ENCODE assay signal across 11 cellular contexts in the genomic region with DNA sequence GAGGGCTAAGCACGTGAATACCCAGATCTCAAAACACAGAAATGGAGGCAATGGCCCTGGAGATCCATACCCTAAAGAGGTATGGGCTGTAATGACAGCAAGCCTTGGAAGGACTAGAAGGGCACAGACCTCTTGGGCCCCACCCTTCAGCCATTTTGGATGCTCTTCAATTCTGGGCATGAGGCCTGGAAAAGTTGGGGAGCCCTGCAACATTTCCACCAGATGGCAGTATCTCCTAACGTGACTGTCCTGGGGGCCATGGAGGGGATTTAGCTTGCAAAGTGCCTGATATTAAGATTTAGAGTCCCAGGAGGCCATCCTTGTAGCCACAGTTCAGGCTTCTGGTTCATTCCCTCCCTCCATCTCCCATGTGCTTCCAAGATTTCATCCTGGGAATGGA. TPM values are rescaled to one million over a fixed set of nuclear protein-coding genes. Genes with fewer than 3 reads are reported as not detected.
DNase-seq lines count a peak whose midpoint lies in the region; ATAC-seq and TF ChIP-seq lines count a peak whose summit lies in the region.
"Had no signal": no experiment of that assay in that cellular context is flagged by ENCODE, and none has a peak within 500 bp of the region (broad histone marks: within the 10 kb centered on the region; RNA-seq: fewer than 3 reads in every experiment).

No MANE protein-coding gene starts in this region.

- no peak overlapping the region for H3K14ac ChIP-seq in IMR-90 (replicated peaks; ENCODE audit: low read depth, low read length)

- no peaks in the 10 kb centered on the region for H3K4me1 ChIP-seq in IMR-90 (ENCODE audit: control insufficient read depth, insufficient read depth, low read length)

- POLR2A ChIA-PET in IMR-90 (lab: Charles Lee; ENCODE audit: unreplicated experiment) (no interaction called here), T-cell (lab: Charles Lee) (no interaction called here)

- no peak overlapping the region for H3K27ac ChIP-seq in IMR-90 (ENCODE audit: insufficient read depth, low read length)
- H3K27ac ChIP-seq: KMS-11 had no signal

- no peak overlapping the region for H3K18ac ChIP-seq in IMR-90 (ENCODE audit: low read depth, low read length)

- H3K4me3 Mint-ChIP-seq in nephron progenitor cell (no peak overlapping the region), T-cell (no peak overlapping the region)
- H3K4me3 Mint-ChIP-seq: activated naive CD4-positive, alpha-beta T cell treated with anti-CD3 and anti-CD28 coated beads, Interleukin-2, amount 50 U/mL, for 24 hours; memory B cell had no signal

- intact Hi-C loops in IMR-90 (cut with micrococcal nuclease): no loop called here

- no peak overlapping the region for H2BK120ac ChIP-seq in IMR-90 (ENCODE audit: low read depth, low read length)

- H4K8ac ChIP-seq in IMR-90 (ENCODE audit: low read depth in 2 of 2, low read length in 2 of 2): no peak overlapping the region

- no peak overlapping the region for H3K56ac ChIP-seq in IMR-90 (ENCODE audit: extremely low read depth, insufficient read depth, low read length)

- no peaks in the 10 kb centered on the region for H4K20me1 ChIP-seq in IMR-90 (ENCODE audit: insufficient read depth, low read length)

- no peak overlapping the region for H4K91ac ChIP-seq in IMR-90 (ENCODE audit: insufficient read depth, low read depth, low read length)

- no peak overlapping the region for H3K9ac ChIP-seq in IMR-90 (ENCODE audit: low read depth, low read length)
- H3K9ac ChIP-seq: KMS-11 had no signal

- H2AK5ac ChIP-seq in IMR-90 (ENCODE audit: low read depth, low read length): 0 out of 2 replicates have a peak overlapping the region, but pooled peaks have one; percentile 13

- H3K27me3 Mint-ChIP-seq in nephron progenitor cell (ENCODE audit: low read depth, poor library complexity) (peaks cover 23% of the 10 kb centered on the region), T-cell (peaks cover 10 to 20% of the 10 kb centered on the region in 2 donors)

- H2AFZ ChIP-seq in IMR-90 (replicated peaks; ENCODE audit: low read length, poor library complexity): peak overlapping the region; percentile 16

- H2BK20ac ChIP-seq in IMR-90 (ENCODE audit: low read depth, low read length): no peak overlapping the region

- DNase-seq in NCI-H1105 treated with DMSO at 0.1 percent for 48 hours (lab: John Stamatoyannopoulos, UW) (peak; percentile 19), NCI-H1105 (lab: John Stamatoyannopoulos, UW) (no peak), IMR-90 (peak; percentile 44), astrocyte of the hippocampus (ENCODE audit: low read depth, low spot score) (peak; percentile 26), nephron progenitor cell (peak; percentile 28), T-cell (no peak), ACHN (no peak), H4 (ENCODE audit: low spot score) (no peak)

- H2BK5ac ChIP-seq in IMR-90 (ENCODE audit: low read depth, low read length, poor library complexity, severe bottlenecking): no peak overlapping the region

- TF ChIP-seq RAD21 in IMR-90 (IDR thresholded peaks at IDR 0.05; ENCODE audit: low read length): peak; percentile 77

- CTCF ChIA-PET in IMR-90 (lab: Yijun Ruan, JAX) (interaction anchor here (1.2 kb wide), 1 partner anchor 12 kb away, joined by 4 read pairs; no protein-coding TSS in a partner anchor), T-cell (lab: Charles Lee) (no interaction called here)

- H3K36me3 ChIP-seq in IMR-90 (ENCODE audit: control insufficient read depth, insufficient read depth, low read length): no peaks in the 10 kb centered on the region

- no peaks in the 10 kb centered on the region for H3K9me3 ChIP-seq in IMR-90 (ENCODE audit: control insufficient read depth, insufficient read depth, low read length)

- H3K27me3 ChIP-seq in IMR-90 (ENCODE audit: control insufficient read depth, insufficient read depth, low read length): peaks cover 17% of the 10 kb centered on the region

- H3K36me3 Mint-ChIP-seq in nephron progenitor cell (ENCODE audit: low read depth) (no peaks in the 10 kb centered on the region), T-cell (no peaks in the 10 kb centered on the region)
- H3K36me3 Mint-ChIP-seq: activated naive CD4-positive, alpha-beta T cell treated with anti-CD3 and anti-CD28 coated beads, Interleukin-2, amount 50 U/mL, for 24 hours; memory B cell had no signal

- BruUV-seq in IMR-90 (replicated peaks; lab: Mats Ljungman, UMichigan): no TSS peak

- H3K9me3 Mint-ChIP-seq in nephron progenitor cell (no peaks in the 10 kb centered on the region), T-cell (no peaks in the 10 kb centered on the region)
- H3K9me3 Mint-ChIP-seq: activated naive CD4-positive, alpha-beta T cell treated with anti-CD3 and anti-CD28 coated beads, Interleukin-2, amount 50 U/mL, for 24 hours; memory B cell had no signal

- H3K23ac ChIP-seq in IMR-90 (ENCODE audit: low read depth, low read length): no peak overlapping the region

- H3K4me3 ChIP-seq in IMR-90 (ENCODE audit: insufficient read depth, low read depth, low read length): no peak overlapping the region

- TF ChIP-seq POLR2A in IMR-90 (IDR thresholded peaks at IDR 0.05; ENCODE audit: low read depth, low read length): no peak

- H3K4ac ChIP-seq in IMR-90 (ENCODE audit: low read depth, low read length): no peak overlapping the region

- H2BK15ac ChIP-seq in IMR-90 (ENCODE audit: low read depth, low read length): no peak overlapping the region

- no peaks in the 10 kb centered on the region for H3K79me1 ChIP-seq in IMR-90 (ENCODE audit: low read depth in 1 of 2, low read length in 2 of 2)

- H4K5ac ChIP-seq in IMR-90 (ENCODE audit: low read depth, low read length): no peak overlapping the region

- 100% methylated on average over 1 of the region's 2 CpGs; no CpG with 5 or more reads in 1 of the 2 experiments for WGBS in IMR-90 (ENCODE audit: extremely low coverage in 2 of 2, insufficient read length in 1 of 2), 2 experiments

- TF ChIP-seq CTCF in IMR-90 (conservative IDR thresholded peaks at IDR 0.05; ENCODE audit: low read depth, low read length): peak; percentile 58
- TF ChIP-seq CTCF in nephron progenitor cell (IDR thresholded peaks at IDR 0.05): no peak

- dilution Hi-C loops in IMR-90 (cut with HindIII; ENCODE audit: low sequenced_read_pairs, unreplicated experiment): no loop called here

- H3K9me1 ChIP-seq in IMR-90 (ENCODE audit: insufficient read depth, low read length): no peaks in the 10 kb centered on the region

- peaks cover 29% of the 10 kb centered on the region for H3K4me1 Mint-ChIP-seq in nephron progenitor cell
- no peaks in the 10 kb centered on the region for H3K4me1 Mint-ChIP-seq in T-cell
- H3K4me1 Mint-ChIP-seq: activated naive CD4-positive, alpha-beta T cell treated with anti-CD3 and anti-CD28 coated beads, Interleukin-2, amount 50 U/mL, for 24 hours; memory B cell had no signal

- H2AK9ac ChIP-seq in IMR-90 (replicated peaks; ENCODE audit: low read depth, low read length, poor library complexity): no peak overlapping the region

- no peak overlapping the region for H3K4me2 ChIP-seq in IMR-90 (ENCODE audit: low read depth, low read length)
- H3K4me2 ChIP-seq: KMS-11 had no signal

- H3K27ac Mint-ChIP-seq in nephron progenitor cell (no peak overlapping the region), T-cell (no peak overlapping the region)
- H3K27ac Mint-ChIP-seq: activated naive CD4-positive, alpha-beta T cell treated with anti-CD3 and anti-CD28 coated beads, Interleukin-2, amount 50 U/mL, for 24 hours; memory B cell had no signal

- no peak for ATAC-seq in IMR-90 (ENCODE audit: low read depth)
- ATAC-seq in T-cell (replicated peaks in 1 of 4): no peak

- in situ Hi-C loops in IMR-90 (cut with MboI; ENCODE audit: low sequenced_read_pairs): no loop called here
- in situ Hi-C loops in ACHN (cut with HindIII; ENCODE audit: low pct_ligation_motif_present, low pct_unique_long_range_greater_than_20kb, low sequenced_read_pairs): no loop called here

TF ChIP-seq in IMR-90, 13 proteins besides CTCF, POLR2A, EP300 and RAD21:
- TF ChIP-seq CEBPB (IDR thresholded peaks at IDR 0.05; ENCODE audit: low read depth, low read length): no peak
- TF ChIP-seq RCOR1 (IDR thresholded peaks at IDR 0.05; ENCODE audit: insufficient replicate concordance, low read length): no peak
- TF ChIP-seq NFE2L2 (IDR thresholded peaks at IDR 0.05; ENCODE audit: low read depth, low read length): no peak
- peak; percentile 51; the same call in 1 of the 2 replicates for TF ChIP-seq MAZ (IDR thresholded peaks at IDR 0.05; ENCODE audit: borderline replicate concordance, low read depth, low read length)
- TF ChIP-seq MAFK (IDR thresholded peaks at IDR 0.05; ENCODE audit: low read depth, low read length): no peak
- peak; percentile 74 for TF ChIP-seq SMC3 (IDR thresholded peaks at IDR 0.05; ENCODE audit: low read depth, low read length)
TF ChIP-seq in IMR-90: peak in this region for 2.

RNA-seq across cellular contexts. Expression of gene KCNA5, which starts 30.2 kb away (rescaled TPM):
- not detected in 2 replicates for total RNA-seq in IMR-90 (2012; rRNA removed)
- not detected in 2 replicates for polyA plus RNA-seq in IMR-90 (2012; rRNA removed)
- not detected in 2 replicates for polyA plus RNA-seq in IMR-90 (2012; cell fraction: cytosol; rRNA removed)
- not detected in 2 replicates for polyA plus RNA-seq in IMR-90 (2012; cell fraction: nucleus; rRNA removed; ENCODE audit: low replicate concordance)
- total RNA-seq in T-cell: not detected
- total RNA-seq in H4 (2014; rRNA removed; shearing (Covaris generic)): 0.02 TPM in 1 of 2 replicates, not detected in the other

Comparison
In these comparisons a context has a peak if more than half of its experiments do, and no peak if none do; other contexts are left out.
1. DNase-seq: peak in NCI-H1105 treated with DMSO at 0.1 percent for 48 hours (single experiment), IMR-90 (single experiment), astrocyte of the hippocampus (single experiment) and nephron progenitor cell (single experiment); none in NCI-H1105 (single experiment), T-cell (0 of 34), ACHN (single experiment) and H4 (single experiment).